In genomic region chr2:27493948-27494283, GRCh38 we compare ENCODE assay signal across 10 cellular contexts. TPM values are rescaled to one million over a fixed set of nuclear protein-coding genes. Genes with fewer than 3 reads are reported as not detected.
DNase-seq lines count a peak whose midpoint lies in the region; ATAC-seq and TF ChIP-seq lines count a peak whose summit lies in the region.
"Had no signal": no experiment of that assay in that cellular context is flagged by ENCODE, and none has a peak within 500 bp of the region (broad histone marks: within the 10 kb centered on the region; RNA-seq: fewer than 3 reads in every experiment).

No MANE protein-coding gene starts in this region.

- no peak for TF ChIP-seq POLR2A in thyroid gland (IDR thresholded peaks at IDR 0.05)

- CTCF ChIA-PET in AG04450 (lab: Charles Lee), result interaction anchor here (1.1 kb wide), 1 partner anchor 189 kb away, joined by 3 read pairs; no protein-coding TSS in a partner anchor

- H3K4me1 ChIP-seq in HUES64 (ENCODE audit: insufficient read depth, low read length) (no peaks in the 10 kb centered on the region; the same call in 1 of the 2 replicates), thyroid gland (peaks cover 3 to 13% of the 10 kb centered on the region in 2 donors)

- peak overlapping the region; percentile 11 for H3K27ac ChIP-seq in AG04450 (ENCODE audit: low read depth, low read length)
- H3K27ac ChIP-seq in HUES64 (ENCODE audit: low read depth, low read length), result no peak overlapping the region
- H3K27ac ChIP-seq in thyroid gland, result no peak overlapping the region
- H3K27ac ChIP-seq: C4-2B, SK-N-MC had no signal

- DNase-seq in AG04450 (ENCODE audit: low read depth, low spot score) (no peak), natural killer cell (no peak), activated gamma-delta T cell (lab: John Stamatoyannopoulos, UW) (no peak), thyroid gland (no peak)

- peak overlapping the region; percentile 73 for H3K4me3 ChIP-seq in AG04450 (ENCODE audit: low read depth, low read length)
- peak overlapping the region; percentile 84 for H3K4me3 ChIP-seq in HUES64 (ENCODE audit: low read length)
- no peak overlapping the region for H3K4me3 ChIP-seq in thyroid gland (replicated peaks in 1 of 3)

- peaks cover 60% of the 10 kb centered on the region for H3K27me3 Mint-ChIP-seq in dendritic cell treated with granulocyte-macrophage colony-stimulating factor and Interleukin-4, amounts not matched to agents 40 ng/mL and 50 ng/mL, for 4 days
- H3K27me3 Mint-ChIP-seq in natural killer cell (ENCODE audit: low read depth in 2 of 2), result peaks cover 49 to 59% of the 10 kb centered on the region in 2 donors

- H3K9me3 ChIP-seq in AG04450 (ENCODE audit: control insufficient read depth, insufficient read depth, low read length) (no peaks in the 10 kb centered on the region), HUES64 (ENCODE audit: insufficient read depth, low read depth, low read length) (no peaks in the 10 kb centered on the region), thyroid gland (no peaks in the 10 kb centered on the region)

- H3K9ac ChIP-seq in HUES64 (ENCODE audit: low read depth, low read length), result no peak overlapping the region

- 80% methylated on average over 13 of the region's 13 CpGs for WGBS in HUES64
- 87 to 90% methylated on average over 12 to 13 of the region's 13 CpGs for WGBS in thyroid gland, 2 donors

- peaks cover 58% of the 10 kb centered on the region for H3K4me1 Mint-ChIP-seq in dendritic cell treated with granulocyte-macrophage colony-stimulating factor and Interleukin-4, amounts not matched to agents 40 ng/mL and 50 ng/mL, for 4 days (ENCODE audit: low read depth)
- H3K4me1 Mint-ChIP-seq in natural killer cell, result peaks cover 21 to 23% of the 10 kb centered on the region in 2 donors

- TF ChIP-seq CTCF in AG04450 (IDR thresholded peaks at IDR 0.05; ENCODE audit: low read depth, low read length), result no peak
- no peak for TF ChIP-seq CTCF in natural killer cell (IDR thresholded peaks at IDR 0.05)
- TF ChIP-seq CTCF in thyroid gland (IDR thresholded peaks at IDR 0.05), result no peak

- peak overlapping the region; percentile 67 for H3K4me3 Mint-ChIP-seq in dendritic cell treated with granulocyte-macrophage colony-stimulating factor and Interleukin-4, amounts not matched to agents 40 ng/mL and 50 ng/mL, for 4 days
- peak overlapping the region; percentile 45 for H3K4me3 Mint-ChIP-seq in natural killer cell

- no peak overlapping the region for H3K27ac Mint-ChIP-seq in dendritic cell treated with granulocyte-macrophage colony-stimulating factor and Interleukin-4, amounts not matched to agents 40 ng/mL and 50 ng/mL, for 4 days
- no peak overlapping the region for H3K27ac Mint-ChIP-seq in natural killer cell

- ATAC-seq in natural killer cell (no peak), HG02852 (IDR thresholded peaks at IDR 0.05; ENCODE audit: unreplicated experiment) (no peak), HG03378 (IDR thresholded peaks at IDR 0.05; ENCODE audit: unreplicated experiment) (no peak)

- POLR2A ChIA-PET in AG04450 (lab: Yijun Ruan, JAX), result no interaction called here

- intact Hi-C loops in dendritic cell treated with granulocyte-macrophage colony-stimulating factor and Interleukin-4, amounts not matched to agents 40 ng/mL and 50 ng/mL, for 4 days (cut with micrococcal nuclease), result no loop called here
- intact Hi-C loops in natural killer cell (cut with micrococcal nuclease), result no loop called here
- intact Hi-C loops in thyroid gland (cut with DNase I), result loop anchor here (10.0 kb wide), 2 partner anchors 59 to 171 kb away; partner anchors contain the start of genes SLC4A1AP and SUPT7L

- H3K9me3 Mint-ChIP-seq in dendritic cell treated with granulocyte-macrophage colony-stimulating factor and Interleukin-4, amounts not matched to agents 40 ng/mL and 50 ng/mL, for 4 days, result no peaks in the 10 kb centered on the region
- H3K9me3 Mint-ChIP-seq in natural killer cell, result no peaks in the 10 kb centered on the region

- no peaks in the 10 kb centered on the region for H3K36me3 ChIP-seq in HUES64 (ENCODE audit: insufficient read depth, low read length)
- no peaks in the 10 kb centered on the region for H3K36me3 ChIP-seq in thyroid gland

- H3K27me3 ChIP-seq in AG04450 (ENCODE audit: control insufficient read depth, insufficient read depth, low read length), result peaks cover 4% of the 10 kb centered on the region
- H3K27me3 ChIP-seq in HUES64 (ENCODE audit: insufficient read depth, low read length), result peaks cover 48% of the 10 kb centered on the region
- no peaks in the 10 kb centered on the region for H3K27me3 ChIP-seq in thyroid gland

- H3K36me3 Mint-ChIP-seq in dendritic cell treated with granulocyte-macrophage colony-stimulating factor and Interleukin-4, amounts not matched to agents 40 ng/mL and 50 ng/mL, for 4 days (ENCODE audit: low read depth), result no peaks in the 10 kb centered on the region
- H3K36me3 Mint-ChIP-seq in natural killer cell, result no peaks in the 10 kb centered on the region

RNA-seq across cellular contexts. Expression of gene FNDC4, which starts 1.1 kb away (rescaled TPM):
- polyA plus RNA-seq in AG04450 (2011; rRNA removed), result 12.3 and 12.4 TPM in 2 replicates
- polyA minus RNA-seq in AG04450 (2011; rRNA and poly(A)+ RNA removed), result 9.6 and 12.5 TPM in 2 replicates
- 8.1 TPM for polyA plus RNA-seq in HUES64 (2013, experiment 1 of 2)
- 10.7 TPM for polyA plus RNA-seq in HUES64 (2013, experiment 2 of 2)
- total RNA-seq in natural killer cell (not detected), thyroid gland (10 to 100 TPM in 1 of 4 donors, 1 to 10 TPM in 3; 4.0 to 17.7 (median 7.1) TPM)

RNA-seq across cellular contexts. Expression of gene GCKR, which starts 2.7 kb away (rescaled TPM):
- 0.14 and 0.36 TPM in 2 replicates for polyA plus RNA-seq in AG04450 (2011; rRNA removed)
- 0.52 and 0.74 TPM in 2 replicates for polyA minus RNA-seq in AG04450 (2011; rRNA and poly(A)+ RNA removed)
- not detected for polyA plus RNA-seq in HUES64 (2013, experiment 1 of 2)
- polyA plus RNA-seq in HUES64 (2013, experiment 2 of 2), result 0.19 TPM
- total RNA-seq in natural killer cell (not detected), thyroid gland (under 1 TPM in 1 of 4 donors, not detected in 3; 0.13 TPM)

RNA-seq across cellular contexts. Expression of gene IFT172, which starts 4.4 kb away (rescaled TPM):
- polyA plus RNA-seq in AG04450 (2011; rRNA removed), result 20.4 and 24.8 TPM in 2 replicates
- polyA minus RNA-seq in AG04450 (2011; rRNA and poly(A)+ RNA removed), result 38.7 and 48.3 TPM in 2 replicates
- 7.3 TPM for polyA plus RNA-seq in HUES64 (2013, experiment 1 of 2)
- polyA plus RNA-seq in HUES64 (2013, experiment 2 of 2), result 9.3 TPM
- 10 to 100 TPM; 24.8 to 35.7 (median 30.7) TPM for total RNA-seq in natural killer cell
- 10 to 100 TPM; 30.9 to 56.8 (median 43.7) TPM for total RNA-seq in thyroid gland

RNA-seq across cellular contexts. Expression of gene KRTCAP3, which starts 51.7 kb away (rescaled TPM):
- polyA plus RNA-seq in AG04450 (2011; rRNA removed), result 0.32 and 0.60 TPM in 2 replicates
- polyA minus RNA-seq in AG04450 (2011; rRNA and poly(A)+ RNA removed), result not detected in 2 replicates
- polyA plus RNA-seq in HUES64 (2013, experiment 1 of 2), result 19.6 TPM
- 21.9 TPM for polyA plus RNA-seq in HUES64 (2013, experiment 2 of 2)
- total RNA-seq in natural killer cell, result 1 to 10 TPM; 4.4 to 8.4 (median 5.1) TPM
- 10 to 100 TPM in 3 of 4 donors, 1 to 10 TPM in 1; 9.2 to 40.1 (median 19.4) TPM for total RNA-seq in thyroid gland

Comparison
In these comparisons a context has a peak if more than half of its experiments do, and no peak if none do; other contexts are left out.
1. H3K4me3 ChIP-seq: peak in AG04450 (single experiment) and HUES64 (single experiment); none in thyroid gland (0 of 3).
2. RNA of gene FNDC4, which starts 1.1 kb away (total RNA-seq): 4.0 to 17.7 TPM in thyroid gland; not detected in natural killer cell; every median in the first group is over 4 times any median in the second.